1 cellular context compared by ENCODE assay signal in genomic region chr4:121380448-121381147, GRCh38.
TF ChIP-seq lines count a peak whose summit lies in the region.

Gene QRFPR (minus strand): TSS chr4:121381018. CDS start chr4:121380647, 371 bp downstream.

TF ChIP-seq in WTC11, 78 proteins besides CTCF, POLR2A, EP300 and RAD21 (continued from another document):
- TF ChIP-seq, protein P1, sequence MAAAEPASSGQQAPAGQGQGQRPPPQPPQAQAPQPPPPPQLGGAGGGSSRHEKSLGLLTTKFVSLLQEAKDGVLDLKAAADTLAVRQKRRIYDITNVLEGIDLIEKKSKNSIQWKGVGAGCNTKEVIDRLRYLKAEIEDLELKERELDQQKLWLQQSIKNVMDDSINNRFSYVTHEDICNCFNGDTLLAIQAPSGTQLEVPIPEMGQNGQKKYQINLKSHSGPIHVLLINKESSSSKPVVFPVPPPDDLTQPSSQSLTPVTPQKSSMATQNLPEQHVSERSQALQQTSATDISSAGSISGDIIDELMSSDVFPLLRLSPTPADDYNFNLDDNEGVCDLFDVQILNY (CRISPR knock-in tag; IDR thresholded peaks at IDR 0.05), result 0 out of 2 replicates have a peak, but pooled peaks have one; percentile 19
- TF ChIP-seq NR3C1 (CRISPR knock-in tag; conservative IDR thresholded peaks at IDR 0.05; ENCODE audit: low read depth), result no peak
- peak; percentile 80 for TF ChIP-seq FOXP1 (CRISPR knock-in tag; IDR thresholded peaks at IDR 0.05; ENCODE audit: borderline replicate concordance)
- 0 out of 2 replicates have a peak, but pooled peaks have one; percentile 57 for TF ChIP-seq ZNF281 (CRISPR knock-in tag; IDR thresholded peaks at IDR 0.05)
- peak; percentile 94 for TF ChIP-seq NFE2L1 (CRISPR knock-in tag; IDR thresholded peaks at IDR 0.05)
- TF ChIP-seq, protein P2, sequence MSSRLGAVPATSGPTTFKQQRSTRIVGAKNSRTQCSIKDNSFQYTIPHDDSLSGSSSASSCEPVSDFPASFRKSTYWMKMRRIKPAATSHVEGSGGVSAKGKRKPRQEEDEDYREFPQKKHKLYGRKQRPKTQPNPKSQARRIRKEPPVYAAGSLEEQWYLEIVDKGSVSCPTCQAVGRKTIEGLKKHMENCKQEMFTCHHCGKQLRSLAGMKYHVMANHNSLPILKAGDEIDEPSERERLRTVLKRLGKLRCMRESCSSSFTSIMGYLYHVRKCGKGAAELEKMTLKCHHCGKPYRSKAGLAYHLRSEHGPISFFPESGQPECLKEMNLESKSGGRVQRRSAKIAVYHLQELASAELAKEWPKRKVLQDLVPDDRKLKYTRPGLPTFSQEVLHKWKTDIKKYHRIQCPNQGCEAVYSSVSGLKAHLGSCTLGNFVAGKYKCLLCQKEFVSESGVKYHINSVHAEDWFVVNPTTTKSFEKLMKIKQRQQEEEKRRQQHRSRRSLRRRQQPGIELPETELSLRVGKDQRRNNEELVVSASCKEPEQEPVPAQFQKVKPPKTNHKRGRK (CRISPR knock-in tag; IDR thresholded peaks at IDR 0.05; ENCODE audit: borderline replicate concordance), result 0 out of 2 replicates have a peak, but pooled peaks have one; percentile 74
- TF ChIP-seq IRF1 (CRISPR knock-in tag; IDR thresholded peaks at IDR 0.05), result peak; percentile 81
- 0 out of 2 replicates have a peak, but pooled peaks have one; percentile 42 for TF ChIP-seq TEAD4 (CRISPR knock-in tag; IDR thresholded peaks at IDR 0.05)
- no peak; the same call in 1 of the 2 replicates for TF ChIP-seq RELA (CRISPR knock-in tag; IDR thresholded peaks at IDR 0.05; ENCODE audit: borderline replicate concordance)
- no peak for TF ChIP-seq NR1H2 (CRISPR knock-in tag; IDR thresholded peaks at IDR 0.05)
- TF ChIP-seq, protein P3, sequence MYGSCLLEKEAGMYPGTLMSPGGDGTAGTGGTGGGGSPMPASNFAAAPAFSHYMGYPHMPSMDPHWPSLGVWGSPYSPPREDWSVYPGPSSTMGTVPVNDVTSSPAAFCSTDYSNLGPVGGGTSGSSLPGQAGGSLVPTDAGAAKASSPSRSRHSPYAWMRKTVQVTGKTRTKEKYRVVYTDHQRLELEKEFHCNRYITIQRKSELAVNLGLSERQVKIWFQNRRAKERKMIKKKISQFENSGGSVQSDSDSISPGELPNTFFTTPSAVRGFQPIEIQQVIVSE (CRISPR knock-in tag; IDR thresholded peaks at IDR 0.05; ENCODE audit: borderline replicate concordance), result no peak
- TF ChIP-seq, protein P4, sequence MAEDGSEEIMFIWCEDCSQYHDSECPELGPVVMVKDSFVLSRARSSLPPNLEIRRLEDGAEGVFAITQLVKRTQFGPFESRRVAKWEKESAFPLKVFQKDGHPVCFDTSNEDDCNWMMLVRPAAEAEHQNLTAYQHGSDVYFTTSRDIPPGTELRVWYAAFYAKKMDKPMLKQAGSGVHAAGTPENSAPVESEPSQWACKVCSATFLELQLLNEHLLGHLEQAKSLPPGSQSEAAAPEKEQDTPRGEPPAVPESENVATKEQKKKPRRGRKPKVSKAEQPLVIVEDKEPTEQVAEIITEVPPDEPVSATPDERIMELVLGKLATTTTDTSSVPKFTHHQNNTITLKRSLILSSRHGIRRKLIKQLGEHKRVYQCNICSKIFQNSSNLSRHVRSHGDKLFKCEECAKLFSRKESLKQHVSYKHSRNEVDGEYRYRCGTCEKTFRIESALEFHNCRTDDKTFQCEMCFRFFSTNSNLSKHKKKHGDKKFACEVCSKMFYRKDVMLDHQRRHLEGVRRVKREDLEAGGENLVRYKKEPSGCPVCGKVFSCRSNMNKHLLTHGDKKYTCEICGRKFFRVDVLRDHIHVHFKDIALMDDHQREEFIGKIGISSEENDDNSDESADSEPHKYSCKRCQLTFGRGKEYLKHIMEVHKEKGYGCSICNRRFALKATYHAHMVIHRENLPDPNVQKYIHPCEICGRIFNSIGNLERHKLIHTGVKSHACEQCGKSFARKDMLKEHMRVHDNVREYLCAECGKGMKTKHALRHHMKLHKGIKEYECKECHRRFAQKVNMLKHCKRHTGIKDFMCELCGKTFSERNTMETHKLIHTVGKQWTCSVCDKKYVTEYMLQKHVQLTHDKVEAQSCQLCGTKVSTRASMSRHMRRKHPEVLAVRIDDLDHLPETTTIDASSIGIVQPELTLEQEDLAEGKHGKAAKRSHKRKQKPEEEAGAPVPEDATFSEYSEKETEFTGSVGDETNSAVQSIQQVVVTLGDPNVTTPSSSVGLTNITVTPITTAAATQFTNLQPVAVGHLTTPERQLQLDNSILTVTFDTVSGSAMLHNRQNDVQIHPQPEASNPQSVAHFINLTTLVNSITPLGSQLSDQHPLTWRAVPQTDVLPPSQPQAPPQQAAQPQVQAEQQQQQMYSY (CRISPR knock-in tag; IDR thresholded peaks at IDR 0.05), result peak; percentile 38; the same call in 1 of the 2 replicates
